In the genomic region with DNA sequence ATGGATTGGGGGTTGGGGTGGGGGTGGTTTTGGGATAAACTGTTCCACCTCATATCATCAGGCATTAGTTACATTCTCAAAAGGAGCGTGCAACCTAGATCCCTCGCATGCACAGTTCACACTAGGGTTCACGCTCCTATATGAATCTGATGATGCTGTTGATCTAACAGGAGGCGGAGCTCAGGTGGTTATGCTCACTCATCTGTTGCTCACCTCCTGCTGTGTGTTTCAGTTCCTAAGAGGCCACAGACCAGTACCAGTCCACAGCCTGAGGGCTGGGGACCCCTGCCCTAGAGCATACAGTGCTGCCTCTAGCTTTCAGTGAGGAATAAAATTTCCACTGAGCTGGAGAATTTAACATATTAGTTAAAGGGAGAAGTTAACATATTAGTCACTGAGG, we compare ENCODE assay signal across 25 cellular contexts.
"Had no signal": no experiment of that assay in that cellular context is flagged by ENCODE, and none has a peak within 500 bp of the region (broad histone marks: within the 10 kb centered on the region; RNA-seq: fewer than 3 reads in every experiment).

No MANE protein-coding gene starts in this region.

- H3K36me3 Mint-ChIP-seq: activated naive CD8-positive, alpha-beta T cell treated with anti-CD3 and anti-CD28 coated beads, Interleukin-2, amount 10 ng/mL, durations not matched to agents 7 days and 5 days had no signal

- H3K27me3 ChIP-seq: adrenal gland, colonic mucosa, SJCRH30 had no signal

- H3K27ac Mint-ChIP-seq: activated CD8-positive, alpha-beta T cell treated with anti-CD3 and anti-CD28 coated beads, Interleukin-2, amount 10 ng/mL, durations not matched to agents 7 days and 5 days; activated naive CD8-positive, alpha-beta T cell treated with anti-CD3 and anti-CD28 coated beads, Interleukin-2, amount 10 ng/mL, durations not matched to agents 7 days and 5 days; T-helper 1 cell treated with Interleukin-12 subunit alpha and Interleukin-12 subunit beta and Interleukin-4 antibody, amounts not matched to agents 30 μg/mL and 1 μg/mL, for 36 hours had no signal

- H2AFZ ChIP-seq: PC-9 had no signal

- H3K4me2 ChIP-seq: PC-9 had no signal

- H3K27ac ChIP-seq: adrenal gland, colonic mucosa, PC-9, SJCRH30 had no signal

- H3K4me1 Mint-ChIP-seq: activated naive CD8-positive, alpha-beta T cell treated with anti-CD3 and anti-CD28 coated beads, Interleukin-2, amount 10 ng/mL, durations not matched to agents 7 days and 5 days had no signal

- H3K4me3 Mint-ChIP-seq: activated CD8-positive, alpha-beta T cell treated with anti-CD3 and anti-CD28 coated beads, Interleukin-2, amount 10 ng/mL, durations not matched to agents 7 days and 5 days; activated naive CD8-positive, alpha-beta T cell treated with anti-CD3 and anti-CD28 coated beads, Interleukin-2, amount 10 ng/mL, durations not matched to agents 7 days and 5 days; T-helper 1 cell treated with Interleukin-12 subunit alpha and Interleukin-12 subunit beta and Interleukin-4 antibody, amounts not matched to agents 30 μg/mL and 1 μg/mL, for 36 hours had no signal

- H3K4me1 ChIP-seq: colonic mucosa, SJCRH30 had no signal

- H3K9me3 ChIP-seq: adrenal gland, colonic mucosa, SJCRH30 had no signal

- DNase-seq: activated CD4-positive, alpha-beta T cell treated with anti-CD3 and anti-CD28 coated beads for 4 hours; activated CD8-positive, alpha-beta memory T cell treated with anti-CD3 and anti-CD28 coated beads, Interleukin-2, amount 50 U/mL, for 48 hours; activated CD8-positive, alpha-beta T cell treated with anti-CD3 and anti-CD28 coated beads, Interleukin-2, amount 10 ng/mL, durations not matched to agents 7 days and 5 days; activated naive CD4-positive, alpha-beta T cell treated with anti-CD3 and anti-CD28 coated beads, Interleukin-2, amount 50 U/mL, for 16 hours; activated naive CD8-positive, alpha-beta T cell treated with anti-CD3 and anti-CD28 coated beads, Interleukin-2, amount 10 ng/mL, durations not matched to agents 7 days and 5 days; activated T-cell treated with anti-CD3 and anti-CD28 coated beads, Interleukin-2, amount 50 U/mL, for 1 hour; adrenal gland; anterior cingulate cortex; caudate nucleus; colonic mucosa; Kasumi-1; KBM-7; NCI-H1092; NCI-H1417 treated with DMSO at 0.1 percent for 48 hours; NCI-H1694; NCI-H2029 treated with DMSO at 0.1 percent for 48 hours; NCI-H2171; NCI-H2227 treated with DMSO at 0.1 percent for 48 hours; NCI-H446 treated with DMSO at 0.1 percent for 48 hours; NCI-H526 treated with DMSO at 0.1 percent for 48 hours; PC-9; Right ventricle myocardium superior; SJCRH30 had no signal

- H3K36me3 ChIP-seq: adrenal gland, colonic mucosa, SJCRH30 had no signal

- ATAC-seq: activated CD4-positive, CD25-positive, alpha-beta regulatory T cell treated with anti-CD3 and anti-CD28 coated beads, Interleukin-2, amount 50 U/mL, for 24 hours; activated CD8-positive, alpha-beta T cell treated with anti-CD3 and anti-CD28 coated beads, Interleukin-2, amount 10 ng/mL, durations not matched to agents 7 days and 5 days had no signal

- H3K27me3 Mint-ChIP-seq: activated naive CD8-positive, alpha-beta T cell treated with anti-CD3 and anti-CD28 coated beads, Interleukin-2, amount 10 ng/mL, durations not matched to agents 7 days and 5 days had no signal

- H3K4me3 ChIP-seq: adrenal gland, colonic mucosa, PC-9, SJCRH30 had no signal
